Comparison of ENCODE assay signal across 21 cellular contexts in the genomic region with DNA sequence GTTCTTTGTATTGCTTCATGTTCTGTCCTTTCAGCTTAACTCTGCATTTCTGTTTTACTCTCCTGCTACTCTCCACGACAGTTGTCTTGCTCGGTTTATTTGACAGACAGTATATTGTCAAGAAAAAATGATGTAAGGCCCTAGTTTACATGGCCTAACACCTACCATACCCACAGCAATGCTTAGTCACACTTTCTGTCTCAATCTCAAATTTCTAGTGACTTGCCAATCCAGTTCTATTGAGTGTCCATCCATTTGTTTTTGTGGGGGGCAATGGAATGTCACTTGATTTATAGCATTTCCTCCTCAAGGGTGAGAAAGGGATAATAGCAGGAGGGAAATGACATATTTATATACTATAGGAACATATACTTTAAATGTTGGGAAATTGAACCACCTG.
DNase-seq lines count a peak whose midpoint lies in the region; ATAC-seq and TF ChIP-seq lines count a peak whose summit lies in the region.
"Had no signal": no experiment of that assay in that cellular context is flagged by ENCODE, and none has a peak within 500 bp of the region (broad histone marks: within the 10 kb centered on the region; RNA-seq: fewer than 3 reads in every experiment).

No MANE protein-coding gene starts in this region.

- TF ChIP-seq CTCF in epithelial cell of esophagus (IDR thresholded peaks at IDR 0.05; ENCODE audit: insufficient read depth, low read depth, low read length, missing control alignments) = no peak

- no peak for ATAC-seq in GM21619 (IDR thresholded peaks at IDR 0.05; ENCODE audit: unreplicated experiment)
- ATAC-seq: GM12878 had no signal

- H3K4me3 ChIP-seq in epithelial cell of esophagus (ENCODE audit: low read length) = no peak overlapping the region
- H3K4me3 ChIP-seq: GM12878 had no signal

- DNase-seq in NCI-H510A treated with DMSO at 0.1 percent for 48 hours (lab: John Stamatoyannopoulos, UW) (peak; percentile 57), NCI-H510A (lab: John Stamatoyannopoulos, UW) (no peak), M059J (ENCODE audit: low read depth) (peak; percentile 16), epithelial cell of esophagus (ENCODE audit: low read depth) (peak; percentile 53), NCI-H2107 treated with DMSO at 0.1 percent for 48 hours (lab: John Stamatoyannopoulos, UW; ENCODE audit: unreplicated experiment) (no peak), NCI-H446 treated with DMSO at 0.1 percent for 48 hours (lab: John Stamatoyannopoulos, UW) (no peak), RKO (ENCODE audit: low spot score) (no peak)
- DNase-seq: 8988T, ACHN, DMS153, NCI-H1092 treated with DMSO at 0.1 percent for 48 hours, NCI-H1436, NCI-H187, NCI-H2081 treated with DMSO at 0.1 percent for 48 hours, NCI-H226, NCI-H524 treated with DMSO at 0.1 percent for 48 hours, NCI-H774, SHP77, T-helper 1 cell had no signal

Comparison
In these comparisons a context has a peak if more than half of its experiments do, and no peak if none do; other contexts are left out.
1. DNase-seq: peak in NCI-H510A treated with DMSO at 0.1 percent for 48 hours (single experiment), M059J (single experiment) and epithelial cell of esophagus (single experiment); none in NCI-H510A (single experiment), NCI-H2107 treated with DMSO at 0.1 percent for 48 hours (single experiment), NCI-H446 treated with DMSO at 0.1 percent for 48 hours (single experiment) and RKO (single experiment).